ENCODE assay signal across 34 cellular contexts in genomic region chr12:102913453-102914226, GRCh38. TPM values are rescaled to one million over a fixed set of nuclear protein-coding genes. Genes with fewer than 3 reads are reported as not detected.
"Had no signal": no experiment of that assay in that cellular context is flagged by ENCODE, and none has a peak within 500 bp of the region (broad histone marks: within the 10 kb centered on the region; RNA-seq: fewer than 3 reads in every experiment).

No MANE protein-coding gene starts in this region.

- H3K4me3 ChIP-seq: cardiac muscle cell, colonic mucosa, esophagus muscularis mucosa, gastroesophageal sphincter, heart right ventricle had no signal

- DNase-seq: activated B cell treated with CpG ODN at 0.5 μM for 24 hours; activated CD4-positive, alpha-beta T cell treated with anti-CD3 and anti-CD28 coated beads for 48 hours; activated CD4-positive, alpha-beta T cell treated with anti-CD3 and anti-CD28 coated beads, Interleukin-2, amount 50 U/mL, for 1 hour; activated CD4-positive, alpha-beta T cell treated with anti-CD3 and anti-CD28 coated beads, Interleukin-2, amount 50 U/mL, for 48 hours; activated CD8-positive, alpha-beta memory T cell treated with anti-CD3 and anti-CD28 coated beads for 24 hours; activated CD8-positive, alpha-beta T cell treated with anti-CD3 and anti-CD28 coated beads for 36 hours; activated effector memory CD4-positive, alpha-beta T cell treated with Interleukin-2 at 50 U/mL for 16 hours; activated gamma-delta T cell treated with Interleukin-2 at 50 U/mL for 16 hours; activated naive CD4-positive, alpha-beta T cell treated with anti-CD3 and anti-CD28 coated beads, Interleukin-2, amount 50 U/mL, for 16 hours; activated naive CD4-positive, alpha-beta T cell treated with Interleukin-2 at 50 U/mL for 16 hours; activated T-cell treated with anti-CD3 and anti-CD28 coated beads, Interleukin-2, amount 50 U/mL, for 4 hours; amniotic stem cell; anterior cingulate cortex; central memory CD4-positive, alpha-beta T cell; cerebellar nuclear complex; colonic mucosa; effector CD8-positive, alpha-beta T cell; endodermal cell; erythroblast; foreskin keratinocyte; heart right ventricle; T-helper 1 cell; T-helper 17 cell; T1000; WERI-Rb-1 had no signal

- H3K9me3 ChIP-seq: colonic mucosa, esophagus muscularis mucosa, gastroesophageal sphincter, heart right ventricle had no signal

- H3K36me3 ChIP-seq: cardiac muscle cell, colonic mucosa, esophagus muscularis mucosa, gastroesophageal sphincter, heart right ventricle, WERI-Rb-1 had no signal

- ATAC-seq: activated CD4-positive, CD25-positive, alpha-beta regulatory T cell treated with anti-CD3 and anti-CD28 coated beads, Interleukin-2, amount 50 U/mL, for 24 hours; activated CD8-positive, alpha-beta T cell treated with anti-CD3 and anti-CD28 coated beads for 36 hours; activated T-cell treated with anti-CD3 and anti-CD28 coated beads, Interleukin-2, amount 50 U/mL, for 4 hours; activated T-helper 17 cell treated with anti-CD3 and anti-CD28 coated beads, Interleukin-2, amount 50 U/mL, for 72 hours; gastroesophageal sphincter; heart right ventricle; T-helper 17 cell had no signal

- H3K4me1 ChIP-seq: colonic mucosa, foreskin keratinocyte, gastroesophageal sphincter had no signal

- H3K27me3 ChIP-seq: colonic mucosa, foreskin keratinocyte had no signal

- H3K27ac ChIP-seq: cardiac muscle cell, colonic mucosa, esophagus muscularis mucosa, foreskin keratinocyte, gastroesophageal sphincter, heart right ventricle, WERI-Rb-1 had no signal

RNA-seq across cellular contexts. Expression of gene PAH, which starts 3.4 kb away (rescaled TPM):
- total RNA-seq: activated B cell treated with CpG ODN at 0.5 μM for 24 hours; activated CD8-positive, alpha-beta T cell treated with anti-CD3 and anti-CD28 coated beads for 36 hours; astrocyte; dermis microvascular lymphatic vessel endothelial cell; esophagus muscularis mucosa; foreskin keratinocyte; glomerular endothelial cell; heart right ventricle had no signal
- polyA plus RNA-seq: cardiac muscle cell, foreskin keratinocyte, heart right ventricle had no signal

RNA-seq across cellular contexts. Expression of gene ASCL1, which starts 43.8 kb away (rescaled TPM):
- total RNA-seq: activated B cell treated with CpG ODN at 0.5 μM for 24 hours; activated CD8-positive, alpha-beta T cell treated with anti-CD3 and anti-CD28 coated beads for 36 hours; activated T-cell treated with anti-CD3 and anti-CD28 coated beads, Interleukin-2, amount 50 U/mL, for 4 hours; activated T-helper 17 cell treated with anti-CD3 and anti-CD28 coated beads, Interleukin-2, amount 50 U/mL, for 72 hours; astrocyte; cardiac muscle cell; dermis microvascular lymphatic vessel endothelial cell; endodermal cell; foreskin keratinocyte; glomerular endothelial cell; heart right ventricle; T-helper 17 cell had no signal
- polyA plus RNA-seq: adipose tissue, cardiac muscle cell, foreskin keratinocyte, heart right ventricle had no signal
